Comparison of ENCODE assay signal across 12 cellular contexts in the genomic region with DNA sequence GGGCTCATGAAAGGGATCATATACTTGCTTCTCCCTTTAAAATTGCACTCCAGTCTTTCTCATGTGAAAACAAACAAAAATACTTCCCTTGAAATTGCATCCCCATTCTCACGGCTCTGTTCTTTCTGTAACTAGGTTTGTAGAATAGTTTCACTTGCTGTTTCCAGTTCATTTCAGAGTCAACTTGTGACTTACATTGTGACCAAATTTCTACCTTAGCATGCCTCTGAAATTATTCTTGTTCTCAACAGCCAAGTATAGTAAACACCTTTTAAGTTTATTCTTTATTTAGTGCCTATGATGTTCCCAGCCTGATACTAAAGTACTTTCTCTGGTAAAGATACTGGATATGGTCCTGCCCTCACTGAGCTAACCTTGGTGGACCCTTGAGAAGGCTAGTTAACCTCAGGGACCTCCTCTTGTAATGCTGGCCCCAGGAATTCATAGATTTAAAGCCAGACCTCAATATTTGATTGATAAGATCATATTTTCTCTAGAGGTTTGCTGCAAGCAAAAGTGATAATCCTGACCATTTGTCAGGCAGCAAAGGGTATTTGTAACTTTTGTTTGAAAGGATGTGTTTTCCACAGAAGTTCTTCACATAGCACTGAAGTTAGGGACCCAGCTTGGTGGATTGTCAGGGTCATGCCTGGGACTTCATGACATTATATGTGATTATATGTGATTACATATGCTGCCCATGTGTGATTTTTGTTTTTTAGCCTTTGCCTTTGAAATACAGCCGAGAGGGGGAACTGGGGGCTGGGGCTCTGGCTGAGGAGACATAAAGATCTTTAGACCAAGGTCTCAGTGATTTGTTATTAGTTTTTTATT. TPM values are rescaled to one million over a fixed set of nuclear protein-coding genes. Genes with fewer than 3 reads are reported as not detected.
DNase-seq lines count a peak whose midpoint lies in the region; ATAC-seq, FAIRE-seq and TF ChIP-seq lines count a peak whose summit lies in the region.
"Had no signal": no experiment of that assay in that cellular context is flagged by ENCODE, and none has a peak within 500 bp of the region (broad histone marks: within the 10 kb centered on the region; RNA-seq: fewer than 3 reads in every experiment).

No MANE protein-coding gene starts in this region.

- peak; percentile 45 for ATAC-seq in CD4-positive, alpha-beta T cell (ENCODE audit: poor library complexity)
- peak; percentile 52 for ATAC-seq in HG03342 (IDR thresholded peaks at IDR 0.05; ENCODE audit: unreplicated experiment)
- peak; percentile 71 for ATAC-seq in GM12878
- no peak for ATAC-seq in HG02623 (IDR thresholded peaks at IDR 0.05; ENCODE audit: unreplicated experiment)

- H3K4me3 Mint-ChIP-seq in CD4-positive, alpha-beta T cell: peak overlapping the region; percentile 59

- SMC1A ChIA-PET in GM12878 (lab: Charles Lee; ENCODE audit: uncharacterized antibody, unreplicated experiment): interaction anchor here (0.7 to 6.1 kb wide), 29 partner anchors 13 to 342 kb away, joined by 3 to 172 read pairs (median 7); a partner anchor contains a TSS

- H3K36me3 Mint-ChIP-seq in CD4-positive, alpha-beta T cell (ENCODE audit: low read depth): no peaks in the 10 kb centered on the region

- peaks cover 66% of the 10 kb centered on the region for H3K4me1 Mint-ChIP-seq in CD4-positive, alpha-beta T cell (ENCODE audit: low read depth)

- DNase-seq in CD4-positive, alpha-beta T cell: no peak
- peak; percentile 95 for DNase-seq in GM12878 (ENCODE audit: low read depth, low spot score)
- DNase-seq in hippocampal formation (lab: John Stamatoyannopoulos, UW): no peak
- DNase-seq in NCI-H2107 (lab: John Stamatoyannopoulos, UW): no peak
- DNase-seq in glomerular visceral epithelial cell (ENCODE audit: extremely low spot score): no peak
- DNase-seq: NCI-H226, sigmoid colon, upper lobe of right lung, WERI-Rb-1 had no signal

- RAD21 ChIA-PET in GM12878 (lab: Charles Lee; ENCODE audit: unreplicated experiment): interaction anchor here (0.6 to 6.1 kb wide), 23 partner anchors 13 to 338 kb away, joined by 3 to 156 read pairs (median 11); a partner anchor contains a TSS

- 0% methylated on average over 2 of the region's 2 CpGs for WGBS in GM12878 (ENCODE audit: insufficient coverage, insufficient replicate concordance, low lambda C conversion rate, missing lambda C conversion rate)

- no peaks in the 10 kb centered on the region for H3K27me3 ChIP-seq in CD4-positive, alpha-beta T cell (ENCODE audit: control insufficient read depth, insufficient read depth, low read length)
- H3K27me3 ChIP-seq in GM12878 (replicated peaks in 1 of 2; ENCODE audit: control insufficient read depth in 2 of 2, insufficient read depth in 2 of 2, low read length in 1 of 2): no peaks in the 10 kb centered on the region
- H3K27me3 ChIP-seq: sigmoid colon, upper lobe of right lung had no signal

- peak; percentile 26 to 61; a peak in 1 of 4 replicates for TF ChIP-seq EP300 in GM12878 (IDR thresholded peaks at IDR 0.05; ENCODE audit: borderline replicate concordance in 1 of 2, control insufficient read depth in 1 of 2, low read depth in 2 of 2, low read length in 2 of 2)

- H3K4me3 ChIP-seq in GM12878: no peak overlapping the region
- H3K4me3 ChIP-seq: sigmoid colon, upper lobe of right lung had no signal

- H3K4me2 ChIP-seq in GM12878 (ENCODE audit: control insufficient read depth, insufficient read depth): peak overlapping the region; percentile 75

- H2AFZ ChIP-seq in GM12878 (ENCODE audit: control insufficient read depth, low read depth, low read length): peak overlapping the region; percentile 39; the same call in 1 of the 2 replicates

- TF ChIP-seq CTCF in CD4-positive, alpha-beta T cell (IDR thresholded peaks at IDR 0.05): no peak
- TF ChIP-seq CTCF in GM12878 (IDR thresholded peaks at IDR 0.05 in 2 of 3, conservative IDR thresholded peaks at IDR 0.05 in 1 of 3; ENCODE audit: control insufficient read depth in 2 of 3, extremely low read depth in 1 of 3, insufficient read depth in 1 of 3, low read depth in 3 of 3, low read length in 3 of 3): no peak

- peaks cover 52% of the 10 kb centered on the region for H3K4me1 ChIP-seq in GM12878 (ENCODE audit: control insufficient read depth, insufficient read depth, low read length)
- H3K4me1 ChIP-seq: sigmoid colon had no signal

- H4K20me1 ChIP-seq in GM12878 (ENCODE audit: control insufficient read depth, insufficient read depth): no peaks in the 10 kb centered on the region

- intact Hi-C loops in CD4-positive, alpha-beta T cell (cut with DNase I, micrococcal nuclease): loop anchor here (1.0 to 5.0 kb wide), 6 partner anchors 32 to 337 kb away; no protein-coding TSS in a partner anchor
- intact Hi-C loops in GM12878 (cut with micrococcal nuclease; ENCODE audit: unreplicated experiment): loop anchor here (1.0 to 5.0 kb wide), 4 partner anchors 24 to 118 kb away; no protein-coding TSS in a partner anchor

- CTCF ChIA-PET in CD4-positive, alpha-beta T cell (lab: Charles Lee): interaction anchor here (1.7 to 2.2 kb wide), 3 partner anchors 177 to 184 kb away, joined by 6 to 12 read pairs (median 8); no protein-coding TSS in a partner anchor
- CTCF ChIA-PET in GM12878 (lab: Yijun Ruan, JAX): interaction anchor here (0.7 to 6.1 kb wide), 11 partner anchors 10 to 338 kb away, joined by 3 to 204 read pairs (median 10); a partner anchor contains a TSS

- TF ChIP-seq RAD21 in GM12878 (IDR thresholded peaks at IDR 0.05; ENCODE audit: insufficient read depth, low read depth, low read length): no peak; the same call in 1 of the 2 replicates

- FAIRE-seq in GM12878 (lab: Jason Lieb, UNC): peak; percentile 96

- no peaks in the 10 kb centered on the region for H3K27me3 Mint-ChIP-seq in CD4-positive, alpha-beta T cell

- TSS peak; percentile 81 for BruUV-seq in GM12878 (replicated peaks; lab: Mats Ljungman, UMichigan)

- H3K9me3 ChIP-seq in CD4-positive, alpha-beta T cell (ENCODE audit: control insufficient read depth, low read length): no peaks in the 10 kb centered on the region
- H3K9me3 ChIP-seq in GM12878 (replicated peaks; ENCODE audit: control insufficient read depth, insufficient read depth, low read length): peaks cover 12% of the 10 kb centered on the region; the same call in 2 of the 3 replicates
- H3K9me3 ChIP-seq: sigmoid colon, upper lobe of right lung had no signal

- H3K27ac Mint-ChIP-seq in CD4-positive, alpha-beta T cell: peak overlapping the region; percentile 88

- in situ Hi-C loops in GM12878 (cut with MboI): loop anchor here (5.0 kb wide), 2 partner anchors 117 to 177 kb away; no protein-coding TSS in a partner anchor

- H3K79me2 ChIP-seq in GM12878 (ENCODE audit: control insufficient read depth, insufficient read depth, low read length): no peaks in the 10 kb centered on the region

- peak overlapping the region; percentile 63 for H3K27ac ChIP-seq in CD4-positive, alpha-beta T cell (ENCODE audit: low read depth, low read length)
- H3K27ac ChIP-seq in GM12878 (ENCODE audit: control insufficient read depth, insufficient read depth): peak overlapping the region; percentile 100
- H3K27ac ChIP-seq: sigmoid colon, upper lobe of right lung, WERI-Rb-1 had no signal

- POLR2A ChIA-PET in CD4-positive, alpha-beta T cell (lab: Charles Lee): interaction anchor here (0.6 to 2.1 kb wide), 5 partner anchors 54 to 177 kb away, joined by 3 to 8 read pairs (median 6); no protein-coding TSS in a partner anchor
- POLR2A ChIA-PET in GM12878 (lab: Charles Lee): interaction anchor here (0.6 to 5.3 kb wide), 13 partner anchors 22 to 217 kb away, joined by 3 to 61 read pairs (median 12); a partner anchor contains a TSS

- no peaks in the 10 kb centered on the region for H3K36me3 ChIP-seq in GM12878 (ENCODE audit: control insufficient read depth in 2 of 2, insufficient read depth in 2 of 2, low read length in 1 of 2)
- H3K36me3 ChIP-seq: upper lobe of right lung had no signal

- TF ChIP-seq POLR2A in GM19099 (IDR thresholded peaks at IDR 0.05; ENCODE audit: extremely low read depth, insufficient read length, low read depth): peak; percentile 26
- TF ChIP-seq POLR2A in GM12878 (IDR thresholded peaks at IDR 0.05; ENCODE audit: low read depth, low read length): no peak

- peak overlapping the region; percentile 85 for H3K9ac ChIP-seq in GM12878 (ENCODE audit: control insufficient read depth, insufficient read depth, low read length)

- H3K9me3 Mint-ChIP-seq in CD4-positive, alpha-beta T cell: no peaks in the 10 kb centered on the region

TF ChIP-seq in GM12878, 131 proteins besides CTCF, POLR2A, EP300 and RAD21 (continues in another document):
- TF ChIP-seq ZBED1 (IDR thresholded peaks at IDR 0.05; ENCODE audit: borderline replicate concordance) (peak; percentile 76), NBN (IDR thresholded peaks at IDR 0.05) (peak; percentile 10; the same call in 1 of the 2 replicates), RUNX3 (IDR thresholded peaks at IDR 0.05; ENCODE audit: low read length) (peak; percentile 67)
- TF ChIP-seq, protein P1, sequence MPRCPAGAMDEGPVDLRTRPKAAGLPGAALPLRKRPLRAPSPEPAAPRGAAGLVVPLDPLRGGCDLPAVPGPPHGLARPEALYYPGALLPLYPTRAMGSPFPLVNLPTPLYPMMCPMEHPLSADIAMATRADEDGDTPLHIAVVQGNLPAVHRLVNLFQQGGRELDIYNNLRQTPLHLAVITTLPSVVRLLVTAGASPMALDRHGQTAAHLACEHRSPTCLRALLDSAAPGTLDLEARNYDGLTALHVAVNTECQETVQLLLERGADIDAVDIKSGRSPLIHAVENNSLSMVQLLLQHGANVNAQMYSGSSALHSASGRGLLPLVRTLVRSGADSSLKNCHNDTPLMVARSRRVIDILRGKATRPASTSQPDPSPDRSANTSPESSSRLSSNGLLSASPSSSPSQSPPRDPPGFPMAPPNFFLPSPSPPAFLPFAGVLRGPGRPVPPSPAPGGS (IDR thresholded peaks at IDR 0.05; ENCODE audit: borderline replicate concordance, insufficient read depth, low read depth, low read length, poor library complexity, severe bottlenecking): peak; percentile 94

RNA-seq across cellular contexts. Expression of a gene that starts 29.6 kb away (rescaled TPM):
- not detected for total RNA-seq in CD4-positive, alpha-beta T cell
- 4.9 and 5.3 TPM in 2 replicates for total RNA-seq in GM12878 (2013; cell fraction: nucleolus; rRNA removed)
- 0.11 and 0.23 TPM in 2 replicates for total RNA-seq in GM12878 (2014; rRNA removed)
- 0.27 and 0.28 TPM in 2 replicates for total RNA-seq in GM12878 (2014; rRNA removed; fragmentation: Illumina TruSeq; extraction: Trizol)
- total RNA-seq in GM12878 (2021): 1.1 and 1.2 TPM in 2 replicates
- polyA plus RNA-seq in GM12878 (2011; ENCODE audit: low read depth): 0.43 TPM
- polyA plus RNA-seq in GM12878 (2011; rRNA removed): 3.0 and 5.0 TPM in 2 replicates
- 4.7 and 5.1 TPM in 2 replicates for polyA plus RNA-seq in GM12878 (2011; cell fraction: cytosol; rRNA removed)
- polyA plus RNA-seq in GM12878 (2011; cell fraction: nucleus; rRNA removed): 10.0 and 10.7 TPM in 2 replicates
- 0.58 and 0.70 TPM in 2 replicates for polyA plus RNA-seq in GM12878 (2012)
- polyA plus RNA-seq in GM12878 (2014; fragmentation: Illumina TruSeq; extraction: Trizol): 0.79 and 1.0 TPM in 2 replicates
- polyA plus RNA-seq in GM12878 (2014; fragmentation: Nextera tagmentation; extraction: Ambion mirVana): under 1 TPM; 0.10 to 0.13 TPM
- polyA plus RNA-seq in GM12878 (2014; rRNA removed): 1.2 and 5.0 TPM in 2 replicates
- under 1 TPM; 0.16 to 0.28 TPM for polyA plus RNA-seq in GM12878 (2016; fragmentation: Nextera tagmentation; extraction: Ambion mirVana)
- polyA minus RNA-seq in GM12878 (2011; rRNA and poly(A)+ RNA removed): 3.1 and 4.1 TPM in 2 replicates
- polyA minus RNA-seq in GM12878 (2011; cell fraction: cytosol; rRNA and poly(A)+ RNA removed): 1.2 and 2.6 TPM in 2 replicates
- polyA minus RNA-seq in GM12878 (2011; cell fraction: nucleus; rRNA and poly(A)+ RNA removed): 0.73 and 1.4 TPM in 2 replicates
